ENCODE assay signal across 8 cellular contexts in genomic region chr19:42252365-42253244, GRCh38. TPM values are rescaled to one million over a fixed set of nuclear protein-coding genes. Genes with fewer than 3 reads are reported as not detected.
DNase-seq lines count a peak whose midpoint lies in the region; TF ChIP-seq lines count a peak whose summit lies in the region.

No MANE protein-coding gene starts in this region.

- peaks cover 0 to 17% of the 10 kb centered on the region in 2 donors for H3K36me3 Mint-ChIP-seq in CD4-positive, alpha-beta memory T cell
- H3K36me3 Mint-ChIP-seq in brain, result no peaks in the 10 kb centered on the region

- no peak for TF ChIP-seq CTCF in brain (conservative IDR thresholded peaks at IDR 0.05)

- H3K4me3 ChIP-seq in CD4-positive, alpha-beta memory T cell (ENCODE audit: low read length in 2 of 2), result peak overlapping the region in 1 of 2 donors; percentile 90
- H3K4me3 ChIP-seq in MG63 (peak overlapping the region; percentile 100), iPS-20b (ENCODE audit: low read length) (peak overlapping the region; percentile 88), skeletal muscle tissue (ENCODE audit: low read length in 3 of 3) (peak overlapping the region; percentile 59 to 82 (median 73))

- no peaks in the 10 kb centered on the region for H3K9me3 ChIP-seq in CD4-positive, alpha-beta memory T cell (ENCODE audit: control insufficient read depth in 1 of 2, low read length in 2 of 2)
- H3K9me3 ChIP-seq in MG63 (no peaks in the 10 kb centered on the region), iPS-20b (ENCODE audit: insufficient read depth, low read depth, low read length) (no peaks in the 10 kb centered on the region), skeletal muscle tissue (ENCODE audit: control insufficient read depth in 3 of 3, low read length in 3 of 3) (no peaks in the 10 kb centered on the region)

- H3K36me3 ChIP-seq in CD4-positive, alpha-beta memory T cell (ENCODE audit: insufficient read depth, low read length), result no peaks in the 10 kb centered on the region
- H3K36me3 ChIP-seq in MG63, result peaks cover 53% of the 10 kb centered on the region
- H3K36me3 ChIP-seq in iPS-20b (ENCODE audit: insufficient read depth, low read depth, low read length), result peaks cover 18% of the 10 kb centered on the region; the same call in 1 of the 2 replicates
- H3K36me3 ChIP-seq in skeletal muscle tissue (ENCODE audit: control insufficient read depth in 3 of 3, insufficient read depth in 3 of 3, low read length in 3 of 3), result peaks cover 0 to 9% (median 4%) of the 10 kb centered on the region in 3 donors

- H3K27me3 Mint-ChIP-seq in CD4-positive, alpha-beta memory T cell, result peaks cover 3 to 4% of the 10 kb centered on the region in 2 donors
- H3K27me3 Mint-ChIP-seq in brain, result no peaks in the 10 kb centered on the region

- H3K27ac Mint-ChIP-seq in CD4-positive, alpha-beta memory T cell, result peak overlapping the region; percentile 95 to 98 (median 97)
- peak overlapping the region; percentile 99 to 100 (median 100) for H3K27ac Mint-ChIP-seq in brain

- H3K4me3 Mint-ChIP-seq in CD4-positive, alpha-beta memory T cell, result peak overlapping the region; percentile 90 to 97 (median 92)
- H3K4me3 Mint-ChIP-seq in brain, result peak overlapping the region; percentile 95 to 99 (median 98)

- H3K27me3 ChIP-seq in CD4-positive, alpha-beta memory T cell (ENCODE audit: insufficient read depth, low read length), result no peaks in the 10 kb centered on the region
- no peaks in the 10 kb centered on the region for H3K27me3 ChIP-seq in MG63
- peaks cover 14% of the 10 kb centered on the region; the same call in 1 of the 2 replicates for H3K27me3 ChIP-seq in iPS-20b (ENCODE audit: insufficient read depth, low read length)
- peaks cover 0 to 42% (median 27%) of the 10 kb centered on the region in 3 donors for H3K27me3 ChIP-seq in skeletal muscle tissue (ENCODE audit: control insufficient read depth in 3 of 3, insufficient read depth in 3 of 3, low read length in 3 of 3)

- no peaks in the 10 kb centered on the region for H3K9me3 Mint-ChIP-seq in CD4-positive, alpha-beta memory T cell
- peaks cover 0 to 3% (median 0%) of the 10 kb centered on the region in 5 experiments for H3K9me3 Mint-ChIP-seq in brain

- no peak for DNase-seq in CD4-positive, alpha-beta memory T cell
- DNase-seq in MG63 (no peak), amniotic stem cell (lab: John Stamatoyannopoulos, UW) (no peak), NCI-H82 (lab: John Stamatoyannopoulos, UW) (no peak)
- no peak for DNase-seq in activated CD4-positive, CD25-positive, alpha-beta regulatory T cell treated with anti-CD3 and anti-CD28 coated beads, Interleukin-2, amount 50 U/mL, for 72 hours

- peak overlapping the region; percentile 73 for H3K27ac ChIP-seq in CD4-positive, alpha-beta memory T cell (ENCODE audit: low read depth, low read length)
- H3K27ac ChIP-seq in iPS-20b (ENCODE audit: low read length) (peak overlapping the region; percentile 75), skeletal muscle tissue (ENCODE audit: low read depth, low read length) (peak overlapping the region; percentile 76)

- POLR2A ChIA-PET in CD4-positive, alpha-beta memory T cell (lab: Charles Lee; ENCODE audit: partially characterized antibody), result interaction anchor here (1.4 to 2.2 kb wide), 3 partner anchors 9 to 29 kb away, joined by 5 to 20 read pairs (median 8); no protein-coding TSS in a partner anchor

- peaks cover 12 to 44% (median 29%) of the 10 kb centered on the region in 4 donors for H3K4me1 Mint-ChIP-seq in CD4-positive, alpha-beta memory T cell
- H3K4me1 Mint-ChIP-seq in brain, result peaks cover 37% of the 10 kb centered on the region

- peaks cover 35% of the 10 kb centered on the region for H3K4me1 ChIP-seq in CD4-positive, alpha-beta memory T cell (ENCODE audit: insufficient read depth, low read length)
- peaks cover 6% of the 10 kb centered on the region; the same call in 1 of the 2 replicates for H3K4me1 ChIP-seq in iPS-20b (ENCODE audit: insufficient read depth, low read length)
- peaks cover 32 to 46% (median 40%) of the 10 kb centered on the region in 3 donors for H3K4me1 ChIP-seq in skeletal muscle tissue (ENCODE audit: control insufficient read depth in 3 of 3, insufficient read depth in 3 of 3, low read length in 3 of 3)

- CTCF ChIA-PET in CD4-positive, alpha-beta memory T cell (lab: Charles Lee; ENCODE audit: partially characterized antibody), result interaction anchor here (1.0 to 3.5 kb wide), 5 partner anchors 9 to 46 kb away, joined by 3 to 19 read pairs (median 5); no protein-coding TSS in a partner anchor

- intact Hi-C loops in CD4-positive, alpha-beta memory T cell (cut with micrococcal nuclease), result no loop called here

- H3K9ac ChIP-seq in iPS-20b (ENCODE audit: low read depth, low read length) (peak overlapping the region; percentile 81; the same call in 1 of the 2 replicates), skeletal muscle tissue (ENCODE audit: low read depth in 1 of 3, low read length in 3 of 3) (peak overlapping the region; percentile 71 to 77 (median 77))

RNA-seq across cellular contexts. Expression of gene ERF, which starts 2.3 kb away (rescaled TPM):
- total RNA-seq in CD4-positive, alpha-beta memory T cell, result 10 to 100 TPM; 38.5 to 39.9 TPM
- polyA plus RNA-seq in CD4-positive, alpha-beta memory T cell, result 1 to 10 TPM; 2.7 to 3.7 TPM
- total RNA-seq in MG63 (2014; rRNA removed; shearing (Covaris generic); ENCODE audit: low replicate concordance), result 78.3 and 168 TPM in 2 replicates
- polyA plus RNA-seq in brain (ENCODE audit: insufficient read depth, low read depth, low replicate concordance), result 30.1 TPM
- 12.0 TPM for total RNA-seq in skeletal muscle tissue

RNA-seq across cellular contexts. Expression of gene GSK3A, which starts 10.2 kb away (rescaled TPM):
- 10 to 100 TPM; 36.4 to 38.9 TPM for total RNA-seq in CD4-positive, alpha-beta memory T cell
- 10 to 100 TPM; 10.0 to 23.6 TPM for polyA plus RNA-seq in CD4-positive, alpha-beta memory T cell
- 24.1 and 27.3 TPM in 2 replicates for total RNA-seq in MG63 (2014; rRNA removed; shearing (Covaris generic); ENCODE audit: low replicate concordance)
- 159 TPM for polyA plus RNA-seq in brain (ENCODE audit: insufficient read depth, low read depth, low replicate concordance)
- total RNA-seq in skeletal muscle tissue, result 5.2 TPM

RNA-seq across cellular contexts. Expression of gene CIC, which starts 16.4 kb away (rescaled TPM):
- total RNA-seq in CD4-positive, alpha-beta memory T cell, result 10 to 100 TPM; 81.6 to 82.6 TPM
- 1 to 10 TPM in 1 of 2 donors, not detected in 1; 3.5 TPM for polyA plus RNA-seq in CD4-positive, alpha-beta memory T cell
- total RNA-seq in MG63 (2014; rRNA removed; shearing (Covaris generic); ENCODE audit: low replicate concordance), result 5.9 and 15.8 TPM in 2 replicates
- 77.9 TPM for polyA plus RNA-seq in brain (ENCODE audit: insufficient read depth, low read depth, low replicate concordance)
- 10.4 TPM for total RNA-seq in skeletal muscle tissue

RNA-seq across cellular contexts. Expression of gene ZNF526, which starts 32.5 kb away (rescaled TPM):
- 10 to 100 TPM; 26.7 to 28.8 TPM for total RNA-seq in CD4-positive, alpha-beta memory T cell
- 10 to 100 TPM in 1 of 2 donors, 1 to 10 TPM in 1; 2.3 to 10.2 TPM for polyA plus RNA-seq in CD4-positive, alpha-beta memory T cell
- 8.5 and 12.8 TPM in 2 replicates for total RNA-seq in MG63 (2014; rRNA removed; shearing (Covaris generic); ENCODE audit: low replicate concordance)
- polyA plus RNA-seq in brain (ENCODE audit: insufficient read depth, low read depth, low replicate concordance), result 6.3 TPM
- total RNA-seq in skeletal muscle tissue, result 7.8 TPM

RNA-seq across cellular contexts. Expression of gene DEDD2, which starts 35.1 kb away (rescaled TPM):
- total RNA-seq in CD4-positive, alpha-beta memory T cell, result 10 to 100 TPM; 68.4 to 71.5 TPM
- 100 to 1,000 TPM; 141 to 162 TPM for polyA plus RNA-seq in CD4-positive, alpha-beta memory T cell
- total RNA-seq in MG63 (2014; rRNA removed; shearing (Covaris generic); ENCODE audit: low replicate concordance), result 26.3 and 42.9 TPM in 2 replicates
- 63.1 TPM for polyA plus RNA-seq in brain (ENCODE audit: insufficient read depth, low read depth, low replicate concordance)
- 21.4 TPM for total RNA-seq in skeletal muscle tissue
